In the genomic region with DNA sequence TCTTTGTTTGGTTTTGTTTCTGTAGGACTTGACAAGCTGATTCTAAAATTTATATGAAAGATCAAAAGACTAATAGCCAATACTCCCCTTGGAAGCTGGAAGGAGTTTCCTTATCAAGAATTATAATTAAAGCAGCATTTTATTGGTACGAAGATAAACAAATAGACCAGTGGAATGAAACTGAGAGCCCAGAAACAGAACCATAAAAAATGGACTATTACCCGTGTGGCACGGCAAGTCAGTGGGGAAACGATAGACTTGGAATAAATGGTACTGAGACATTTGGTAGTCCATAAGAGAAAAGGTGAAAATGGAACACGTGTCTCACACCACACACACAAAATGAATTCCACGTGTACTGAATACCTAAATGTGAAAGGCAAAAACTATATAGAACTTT, we compare ENCODE assay signal across 18 cellular contexts. TPM values are rescaled to one million over a fixed set of nuclear protein-coding genes. Genes with fewer than 3 reads are reported as not detected.
A peak's percentile ranks its signal among the peaks of the same experiment; 100 is the strongest.
DNase-seq lines count a peak whose midpoint lies in the region; ATAC-seq, FAIRE-seq and TF ChIP-seq lines count a peak whose summit lies in the region.
"Had no signal": no experiment of that assay in that cellular context is flagged by ENCODE, and none has a peak within 500 bp of the region (broad histone marks: within the 10 kb centered on the region; RNA-seq: fewer than 3 reads in every experiment).

No MANE protein-coding gene starts in this region.

- no peak overlapping the region for H3K4me2 ChIP-seq in keratinocyte (ENCODE audit: control insufficient read depth, extremely low read depth, insufficient read depth, low read depth, low read length)

- DNase-seq in activated CD8-positive, alpha-beta T cell treated with anti-CD3 and anti-CD28 coated beads for 36 hours = no peak
- no peak for DNase-seq in activated CD8-positive, alpha-beta T cell treated with anti-CD3 and anti-CD28 coated beads, Interleukin-2, amount 10 ng/mL, durations not matched to agents 7 days and 5 days
- DNase-seq in CD4-positive, alpha-beta T cell = no peak
- DNase-seq in T-helper 17 cell = no peak
- DNase-seq in keratinocyte (ENCODE audit: low read depth, low spot score) = no peak
- no peak for DNase-seq in NCI-H1436 treated with DMSO at 0.1 percent for 48 hours (lab: John Stamatoyannopoulos, UW)
- no peak for DNase-seq in activated T-helper 2 cell treated with anti-CD3 and anti-CD28 coated beads, Interferon-gamma antibody, Interleukin-2, Interleukin-4, amounts not matched to agents 10 μg/mL and 5 μg/mL and 100 μg/mL, durations not matched to agents 14 hours and 24 hours and 36 hours (ENCODE audit: low spot score)
- no peak for DNase-seq in COLO829 (ENCODE audit: low spot score)
- DNase-seq: CD8-positive, alpha-beta memory T cell; GOT3; KG1; NCI-H1417; NCI-H2029; NCI-H345; NCI-H524 treated with DMSO at 0.1 percent for 48 hours had no signal

- H3K36me3 Mint-ChIP-seq in activated CD8-positive, alpha-beta T cell treated with anti-CD3 and anti-CD28 coated beads for 36 hours (ENCODE audit: low read depth) = peaks cover 27% of the 10 kb centered on the region
- peaks cover 24% of the 10 kb centered on the region for H3K36me3 Mint-ChIP-seq in activated CD8-positive, alpha-beta T cell treated with anti-CD3 and anti-CD28 coated beads, Interleukin-2, amount 10 ng/mL, durations not matched to agents 7 days and 5 days (ENCODE audit: low read depth)
- peaks cover 37% of the 10 kb centered on the region for H3K36me3 Mint-ChIP-seq in CD4-positive, alpha-beta T cell (ENCODE audit: low read depth)
- peaks cover 3% of the 10 kb centered on the region for H3K36me3 Mint-ChIP-seq in T-helper 17 cell (ENCODE audit: low read depth)
- H3K36me3 Mint-ChIP-seq in activated T-helper 2 cell treated with anti-CD3 and anti-CD28 coated beads, Interferon-gamma antibody, Interleukin-2, Interleukin-4, amounts not matched to agents 10 μg/mL and 5 μg/mL and 100 μg/mL, durations not matched to agents 14 hours and 24 hours and 36 hours (ENCODE audit: low read depth) = peaks cover 34% of the 10 kb centered on the region

- H3K27me3 Mint-ChIP-seq in activated CD8-positive, alpha-beta T cell treated with anti-CD3 and anti-CD28 coated beads for 36 hours = no peaks in the 10 kb centered on the region
- no peaks in the 10 kb centered on the region for H3K27me3 Mint-ChIP-seq in activated CD8-positive, alpha-beta T cell treated with anti-CD3 and anti-CD28 coated beads, Interleukin-2, amount 10 ng/mL, durations not matched to agents 7 days and 5 days (ENCODE audit: low read depth)
- H3K27me3 Mint-ChIP-seq in CD4-positive, alpha-beta T cell = no peaks in the 10 kb centered on the region
- no peaks in the 10 kb centered on the region for H3K27me3 Mint-ChIP-seq in T-helper 17 cell
- no peaks in the 10 kb centered on the region for H3K27me3 Mint-ChIP-seq in activated T-helper 2 cell treated with anti-CD3 and anti-CD28 coated beads, Interferon-gamma antibody, Interleukin-2, Interleukin-4, amounts not matched to agents 10 μg/mL and 5 μg/mL and 100 μg/mL, durations not matched to agents 14 hours and 24 hours and 36 hours (ENCODE audit: low read depth)

- no peak overlapping the region for H3K9ac ChIP-seq in keratinocyte (ENCODE audit: control insufficient read depth, extremely low read depth, insufficient read depth, low read length)

- CTCF ChIA-PET in activated CD8-positive, alpha-beta T cell treated with anti-CD3 and anti-CD28 coated beads for 36 hours (lab: Charles Lee) = no interaction called here
- CTCF ChIA-PET in activated CD8-positive, alpha-beta T cell treated with anti-CD3 and anti-CD28 coated beads, Interleukin-2, amount 10 ng/mL, durations not matched to agents 7 days and 5 days (lab: Charles Lee) = interaction anchor here (1.7 kb wide), 1 partner anchor 42 kb away, joined by 5 read pairs; a partner anchor contains a TSS
- CTCF ChIA-PET in CD4-positive, alpha-beta T cell (lab: Charles Lee) = interaction anchor here (1.5 kb wide), 1 partner anchor 42 kb away, joined by 6 read pairs; a partner anchor contains a TSS

- peaks cover 0 to 1% of the 10 kb centered on the region in 2 experiments for H3K36me3 ChIP-seq in keratinocyte (ENCODE audit: control insufficient read depth in 2 of 2, extremely low read depth in 1 of 2, insufficient read depth in 2 of 2, low read length in 2 of 2)

- H4K20me1 ChIP-seq in keratinocyte (ENCODE audit: control insufficient read depth, extremely low read depth, insufficient read depth, low read length) = no peaks in the 10 kb centered on the region

- no peaks in the 10 kb centered on the region for H3K9me3 ChIP-seq in CD4-positive, alpha-beta T cell (ENCODE audit: control insufficient read depth, low read length)
- H3K9me3 ChIP-seq in T-helper 17 cell (ENCODE audit: control insufficient read depth, low read length, poor library complexity, severe bottlenecking) (no peaks in the 10 kb centered on the region), keratinocyte (ENCODE audit: control insufficient read depth, low read depth, low read length) (no peaks in the 10 kb centered on the region)

- ATAC-seq in activated CD8-positive, alpha-beta T cell treated with anti-CD3 and anti-CD28 coated beads for 36 hours = no peak
- no peak for ATAC-seq in activated CD8-positive, alpha-beta T cell treated with anti-CD3 and anti-CD28 coated beads, Interleukin-2, amount 10 ng/mL, durations not matched to agents 7 days and 5 days
- no peak for ATAC-seq in CD4-positive, alpha-beta T cell (ENCODE audit: poor library complexity)
- no peak for ATAC-seq in T-helper 17 cell

- dilution Hi-C loops in keratinocyte (cut with MboI; ENCODE audit: extremely low pct_ligation_motif_present, low sequenced_read_pairs) = no loop called here

- H3K4me3 Mint-ChIP-seq in activated CD8-positive, alpha-beta T cell treated with anti-CD3 and anti-CD28 coated beads for 36 hours = no peak overlapping the region
- no peak overlapping the region for H3K4me3 Mint-ChIP-seq in activated CD8-positive, alpha-beta T cell treated with anti-CD3 and anti-CD28 coated beads, Interleukin-2, amount 10 ng/mL, durations not matched to agents 7 days and 5 days
- H3K4me3 Mint-ChIP-seq in CD4-positive, alpha-beta T cell = no peak overlapping the region
- H3K4me3 Mint-ChIP-seq in T-helper 17 cell = no peak overlapping the region
- no peak overlapping the region for H3K4me3 Mint-ChIP-seq in activated T-helper 2 cell treated with anti-CD3 and anti-CD28 coated beads, Interferon-gamma antibody, Interleukin-2, Interleukin-4, amounts not matched to agents 10 μg/mL and 5 μg/mL and 100 μg/mL, durations not matched to agents 14 hours and 24 hours and 36 hours (ENCODE audit: low read depth)

- no peak for TF ChIP-seq CTCF in activated CD8-positive, alpha-beta T cell treated with anti-CD3 and anti-CD28 coated beads for 36 hours (IDR thresholded peaks at IDR 0.05)
- no peak for TF ChIP-seq CTCF in CD4-positive, alpha-beta T cell (IDR thresholded peaks at IDR 0.05)
- TF ChIP-seq CTCF in keratinocyte (optimal IDR thresholded peaks at IDR 0.05 in 1 of 3, IDR thresholded peaks at IDR 0.05 in 1 of 3, conservative IDR thresholded peaks at IDR 0.05 in 1 of 3; ENCODE audit: extremely low read depth in 1 of 3, insufficient read depth in 2 of 3, low read length in 3 of 3) = no peak

- H3K79me2 ChIP-seq in keratinocyte (ENCODE audit: control insufficient read depth, insufficient read depth, low read length) = no peaks in the 10 kb centered on the region

- FAIRE-seq in keratinocyte (lab: Jason Lieb, UNC) = no peak
- FAIRE-seq: D721Med, GM18507 had no signal

- peak overlapping the region; percentile 55 for H3K27ac Mint-ChIP-seq in activated CD8-positive, alpha-beta T cell treated with anti-CD3 and anti-CD28 coated beads for 36 hours
- no peak overlapping the region for H3K27ac Mint-ChIP-seq in activated CD8-positive, alpha-beta T cell treated with anti-CD3 and anti-CD28 coated beads, Interleukin-2, amount 10 ng/mL, durations not matched to agents 7 days and 5 days
- peak overlapping the region; percentile 58 for H3K27ac Mint-ChIP-seq in CD4-positive, alpha-beta T cell
- peak overlapping the region; percentile 75 for H3K27ac Mint-ChIP-seq in T-helper 17 cell
- no peak overlapping the region for H3K27ac Mint-ChIP-seq in activated T-helper 2 cell treated with anti-CD3 and anti-CD28 coated beads, Interferon-gamma antibody, Interleukin-2, Interleukin-4, amounts not matched to agents 10 μg/mL and 5 μg/mL and 100 μg/mL, durations not matched to agents 14 hours and 24 hours and 36 hours

- H3K4me1 ChIP-seq in keratinocyte (ENCODE audit: control insufficient read depth, extremely low read depth, insufficient read depth, low read length) = peaks cover 16% of the 10 kb centered on the region

- no peak overlapping the region for H3K4me3 ChIP-seq in keratinocyte (ENCODE audit: control insufficient read depth in 2 of 3, extremely low read depth in 1 of 3, insufficient read depth in 2 of 3, low read depth in 1 of 3, low read length in 3 of 3)

- no peak overlapping the region for H3K27ac ChIP-seq in CD4-positive, alpha-beta T cell (ENCODE audit: low read depth, low read length)
- peak overlapping the region; percentile 3 for H3K27ac ChIP-seq in keratinocyte (ENCODE audit: control insufficient read depth, insufficient read depth, low read length)
- H3K27ac ChIP-seq: RWPE1 had no signal

- intact Hi-C loops in activated CD8-positive, alpha-beta T cell treated with anti-CD3 and anti-CD28 coated beads for 36 hours (cut with micrococcal nuclease) = no loop called here
- intact Hi-C loops in CD4-positive, alpha-beta T cell (cut with DNase I, micrococcal nuclease) = loop anchor here in 1 of 2 experiments (5.0 kb wide), 1 partner anchor 41 kb away; a partner anchor contains a TSS
- intact Hi-C loops in activated T-helper 2 cell treated with anti-CD3 and anti-CD28 coated beads, Interferon-gamma antibody, Interleukin-2, Interleukin-4, amounts not matched to agents 10 μg/mL and 5 μg/mL and 100 μg/mL, durations not matched to agents 14 hours and 24 hours and 36 hours (cut with micrococcal nuclease) = no loop called here

- H3K27me3 ChIP-seq in CD4-positive, alpha-beta T cell (ENCODE audit: control insufficient read depth, insufficient read depth, low read length) = no peaks in the 10 kb centered on the region
- no peaks in the 10 kb centered on the region for H3K27me3 ChIP-seq in keratinocyte (ENCODE audit: control insufficient read depth, extremely low read depth, insufficient read depth, low read length)

- peaks cover 5% of the 10 kb centered on the region for H3K9me1 ChIP-seq in keratinocyte (ENCODE audit: control insufficient read depth, extremely low read depth, insufficient read depth, low read length)

- no peaks in the 10 kb centered on the region for H3K9me3 Mint-ChIP-seq in activated CD8-positive, alpha-beta T cell treated with anti-CD3 and anti-CD28 coated beads for 36 hours
- peaks cover 3% of the 10 kb centered on the region for H3K9me3 Mint-ChIP-seq in activated CD8-positive, alpha-beta T cell treated with anti-CD3 and anti-CD28 coated beads, Interleukin-2, amount 10 ng/mL, durations not matched to agents 7 days and 5 days (ENCODE audit: insufficient read depth)
- no peaks in the 10 kb centered on the region for H3K9me3 Mint-ChIP-seq in CD4-positive, alpha-beta T cell
- no peaks in the 10 kb centered on the region for H3K9me3 Mint-ChIP-seq in activated T-helper 2 cell treated with anti-CD3 and anti-CD28 coated beads, Interferon-gamma antibody, Interleukin-2, Interleukin-4, amounts not matched to agents 10 μg/mL and 5 μg/mL and 100 μg/mL, durations not matched to agents 14 hours and 24 hours and 36 hours
- H3K9me3 Mint-ChIP-seq: CD8-positive, alpha-beta memory T cell had no signal

- POLR2A ChIA-PET in activated CD8-positive, alpha-beta T cell treated with anti-CD3 and anti-CD28 coated beads for 36 hours (lab: Charles Lee) = no interaction called here
- POLR2A ChIA-PET in activated CD8-positive, alpha-beta T cell treated with anti-CD3 and anti-CD28 coated beads, Interleukin-2, amount 10 ng/mL, durations not matched to agents 7 days and 5 days (lab: Charles Lee) = interaction anchor here (0.5 to 0.9 kb wide), 2 partner anchors 41 to 42 kb away, joined by 4 to 5 read pairs; a partner anchor contains a TSS
- POLR2A ChIA-PET in CD4-positive, alpha-beta T cell (lab: Charles Lee) = interaction anchor here (2.6 kb wide), 1 partner anchor 42 kb away, joined by 13 read pairs; a partner anchor contains a TSS

- peaks cover 32% of the 10 kb centered on the region for H3K4me1 Mint-ChIP-seq in activated CD8-positive, alpha-beta T cell treated with anti-CD3 and anti-CD28 coated beads for 36 hours (ENCODE audit: low read depth)
- H3K4me1 Mint-ChIP-seq in activated CD8-positive, alpha-beta T cell treated with anti-CD3 and anti-CD28 coated beads, Interleukin-2, amount 10 ng/mL, durations not matched to agents 7 days and 5 days (ENCODE audit: low read depth) = peaks cover 9% of the 10 kb centered on the region
- peaks cover 22% of the 10 kb centered on the region for H3K4me1 Mint-ChIP-seq in CD4-positive, alpha-beta T cell (ENCODE audit: low read depth)
- peaks cover 9% of the 10 kb centered on the region for H3K4me1 Mint-ChIP-seq in T-helper 17 cell
- peaks cover 24% of the 10 kb centered on the region for H3K4me1 Mint-ChIP-seq in activated T-helper 2 cell treated with anti-CD3 and anti-CD28 coated beads, Interferon-gamma antibody, Interleukin-2, Interleukin-4, amounts not matched to agents 10 μg/mL and 5 μg/mL and 100 μg/mL, durations not matched to agents 14 hours and 24 hours and 36 hours (ENCODE audit: low read depth)

- no peak overlapping the region for H2AFZ ChIP-seq in keratinocyte (ENCODE audit: control insufficient read depth, low read length)

RNA-seq across cellular contexts. Expression of a gene that starts 42.4 kb away (rescaled TPM):
- 10 to 100 TPM; 12.5 to 12.9 TPM for total RNA-seq in activated CD8-positive, alpha-beta T cell treated with anti-CD3 and anti-CD28 coated beads for 36 hours
- total RNA-seq in activated CD8-positive, alpha-beta T cell treated with anti-CD3 and anti-CD28 coated beads, Interleukin-2, amount 10 ng/mL, durations not matched to agents 7 days and 5 days = 10 to 100 TPM; 16.4 to 17.0 TPM
- 10 to 100 TPM; 19.6 to 21.0 TPM for total RNA-seq in CD4-positive, alpha-beta T cell
- 10 to 100 TPM; 21.5 to 28.3 TPM for total RNA-seq in T-helper 17 cell
- polyA plus RNA-seq in keratinocyte = 2.6 to 5.4 TPM (median 3.5 TPM) in 3 replicates
- polyA plus RNA-seq in keratinocyte (2011; ENCODE audit: low read depth) = 4.9 TPM
- 1.4 and 2.4 TPM in 2 replicates for polyA plus RNA-seq in keratinocyte (2011; cell fraction: cytosol; rRNA removed)
- 5.4 and 9.6 TPM in 2 replicates for polyA plus RNA-seq in keratinocyte (2011; cell fraction: nucleus; rRNA removed)
- polyA plus RNA-seq in keratinocyte (2012; ENCODE audit: low replicate concordance) = 1.9 and 3.2 TPM in 2 replicates
- polyA minus RNA-seq in keratinocyte = 0.49 to 6.3 TPM (median 1.5 TPM) in 3 replicates
- 3.5 TPM for polyA minus RNA-seq in keratinocyte (2011; cell fraction: cytosol; rRNA and poly(A)+ RNA removed)
- polyA minus RNA-seq in keratinocyte (2011; cell fraction: nucleus; rRNA and poly(A)+ RNA removed) = 5.2 and 8.2 TPM in 2 replicates
- 13.3 and 15.7 TPM in 2 replicates for total RNA-seq in activated T-helper 2 cell treated with anti-CD3 and anti-CD28 coated beads, Interferon-gamma antibody, Interleukin-2, Interleukin-4, amounts not matched to agents 10 μg/mL and 5 μg/mL and 100 μg/mL, durations not matched to agents 14 hours and 24 hours and 36 hours

RNA-seq across cellular contexts. Expression of a gene that starts 52.9 kb away (rescaled TPM):
- total RNA-seq in activated CD8-positive, alpha-beta T cell treated with anti-CD3 and anti-CD28 coated beads for 36 hours = 10 to 100 TPM; 19.1 to 20.5 TPM
- 10 to 100 TPM; 22.8 to 23.3 TPM for total RNA-seq in activated CD8-positive, alpha-beta T cell treated with anti-CD3 and anti-CD28 coated beads, Interleukin-2, amount 10 ng/mL, durations not matched to agents 7 days and 5 days
- total RNA-seq in CD4-positive, alpha-beta T cell = 10 to 100 TPM; 15.2 to 15.7 TPM
- total RNA-seq in T-helper 17 cell = 10 to 100 TPM; 19.8 to 20.6 TPM
- polyA plus RNA-seq in keratinocyte = 19.8 to 32.4 TPM (median 25.9 TPM) in 3 replicates
- 65.0 TPM for polyA plus RNA-seq in keratinocyte (2011; ENCODE audit: low read depth)
- 13.3 and 28.5 TPM in 2 replicates for polyA plus RNA-seq in keratinocyte (2011; cell fraction: cytosol; rRNA removed)
- 58.7 and 59.8 TPM in 2 replicates for polyA plus RNA-seq in keratinocyte (2011; cell fraction: nucleus; rRNA removed)
- polyA plus RNA-seq in keratinocyte (2012; ENCODE audit: low replicate concordance) = 19.6 and 31.8 TPM in 2 replicates
- polyA minus RNA-seq in keratinocyte = 5.8 to 36.2 TPM (median 30.8 TPM) in 3 replicates
- 12.1 TPM for polyA minus RNA-seq in keratinocyte (2011; cell fraction: cytosol; rRNA and poly(A)+ RNA removed)
- polyA minus RNA-seq in keratinocyte (2011; cell fraction: nucleus; rRNA and poly(A)+ RNA removed) = 34.7 and 51.7 TPM in 2 replicates
- total RNA-seq in activated T-helper 2 cell treated with anti-CD3 and anti-CD28 coated beads, Interferon-gamma antibody, Interleukin-2, Interleukin-4, amounts not matched to agents 10 μg/mL and 5 μg/mL and 100 μg/mL, durations not matched to agents 14 hours and 24 hours and 36 hours = 20.4 and 22.2 TPM in 2 replicates

Comparison
In these comparisons a context has a peak if more than half of its experiments do, and no peak if none do; other contexts are left out.
1. H3K27ac Mint-ChIP-seq: peak in activated CD8-positive, alpha-beta T cell treated with anti-CD3 and anti-CD28 coated beads for 36 hours (single experiment), CD4-positive, alpha-beta T cell (single experiment) and T-helper 17 cell (single experiment); none in activated CD8-positive, alpha-beta T cell treated with anti-CD3 and anti-CD28 coated beads, Interleukin-2, amount 10 ng/mL, durations not matched to agents 7 days and 5 days (single experiment) and activated T-helper 2 cell treated with anti-CD3 and anti-CD28 coated beads, Interferon-gamma antibody, Interleukin-2, Interleukin-4, amounts not matched to agents 10 μg/mL and 5 μg/mL and 100 μg/mL, durations not matched to agents 14 hours and 24 hours and 36 hours (single experiment).